In genomic region chr17:48578616-48579560, GRCh38 we compare ENCODE assay signal across 1 cellular context.
A peak's percentile ranks its signal among the peaks of the same experiment; 100 is the strongest.
TF ChIP-seq lines count a peak whose summit lies in the region.

No MANE protein-coding gene starts in this region.

TF ChIP-seq in K562, 482 proteins besides CTCF, POLR2A, EP300 and RAD21 (continued from another document and continues in another):
- peak in 1 of 2 experiments; percentile 32; a peak in 1 of 4 replicates for TF ChIP-seq UBTF (IDR thresholded peaks at IDR 0.05; ENCODE audit: borderline replicate concordance in 1 of 2, low read depth in 2 of 2, low read length in 2 of 2)
- no peak for TF ChIP-seq SMARCA5 (IDR thresholded peaks at IDR 0.05)
- TF ChIP-seq RERE (CRISPR knock-in tag; IDR thresholded peaks at IDR 0.05; ENCODE audit: borderline replicate concordance) = no peak
- no peak for TF ChIP-seq ZNF740 (CRISPR knock-in tag; IDR thresholded peaks at IDR 0.05)
- no peak for TF ChIP-seq ZNF740 (tag; IDR thresholded peaks at IDR 0.05)
- TF ChIP-seq ETS2 (tag; IDR thresholded peaks at IDR 0.05; ENCODE audit: borderline replicate concordance, poor library complexity, severe bottlenecking) = no peak
- TF ChIP-seq RCOR1 (IDR thresholded peaks at IDR 0.05; ENCODE audit: borderline replicate concordance in 1 of 2, low read depth in 2 of 2, low read length in 2 of 2) = no peak
- no peak for TF ChIP-seq NR4A1 (CRISPR knock-in tag; IDR thresholded peaks at IDR 0.05)
- no peak for TF ChIP-seq NR4A1 (tag; IDR thresholded peaks at IDR 0.05)
- no peak for TF ChIP-seq RUNX1 (IDR thresholded peaks at IDR 0.05; ENCODE audit: low read depth)
- TF ChIP-seq AFF1 (IDR thresholded peaks at IDR 0.05; ENCODE audit: low read depth in 1 of 2, partially characterized antibody in 2 of 2) = peak; percentile 36 to 62
- TF ChIP-seq BRF2 (IDR thresholded peaks at IDR 0.05; ENCODE audit: borderline replicate concordance, insufficient read depth, insufficient read length) = no peak
- no peak for TF ChIP-seq CEBPG (CRISPR knock-in tag; IDR thresholded peaks at IDR 0.05)
- no peak for TF ChIP-seq CEBPG (tag; conservative IDR thresholded peaks at IDR 0.05 in 1 of 2, IDR thresholded peaks at IDR 0.05 in 1 of 2)
- TF ChIP-seq RB1 (IDR thresholded peaks at IDR 0.05; ENCODE audit: low read depth) = no peak
- no peak for TF ChIP-seq DMBX1 (CRISPR knock-in tag; IDR thresholded peaks at IDR 0.05; ENCODE audit: borderline replicate concordance)
- TF ChIP-seq DPF2 (IDR thresholded peaks at IDR 0.05) = no peak
- no peak for TF ChIP-seq NCOA2 (IDR thresholded peaks at IDR 0.05; ENCODE audit: partially characterized antibody in 2 of 2)
- TF ChIP-seq SMARCA4 (IDR thresholded peaks at IDR 0.05) = 0 out of 2 replicates have a peak, but pooled peaks have one; percentile 9
- TF ChIP-seq TAF1 (IDR thresholded peaks at IDR 0.05; ENCODE audit: control insufficient read depth, extremely low read depth, insufficient read depth, low read length, severe bottlenecking) = peak; percentile 26
- no peak for TF ChIP-seq ZNF449 (CRISPR knock-in tag; IDR thresholded peaks at IDR 0.05)
- no peak for TF ChIP-seq ZNF274 (IDR thresholded peaks at IDR 0.05; ENCODE audit: borderline replicate concordance, low read depth, low read length)
- no peak; the same call in 1 of the 2 replicates for TF ChIP-seq ZNF395 (CRISPR knock-in tag; IDR thresholded peaks at IDR 0.05)
- TF ChIP-seq PREB (CRISPR knock-in tag; IDR thresholded peaks at IDR 0.05) = no peak
- TF ChIP-seq ZNF134 (CRISPR knock-in tag; conservative IDR thresholded peaks at IDR 0.05) = no peak
- no peak for TF ChIP-seq ARID2 (IDR thresholded peaks at IDR 0.05)
- no peak for TF ChIP-seq FOXP1 (CRISPR knock-in tag; IDR thresholded peaks at IDR 0.05)
- no peak for TF ChIP-seq ZNF551 (CRISPR knock-in tag; IDR thresholded peaks at IDR 0.05)
- no peak for TF ChIP-seq MED1 (CRISPR knock-in tag; IDR thresholded peaks at IDR 0.05; ENCODE audit: borderline replicate concordance)
- TF ChIP-seq ZNF592 (IDR thresholded peaks at IDR 0.05) = no peak
- no peak for TF ChIP-seq CEBPB (tag; IDR thresholded peaks at IDR 0.05)
- TF ChIP-seq XRCC5 (IDR thresholded peaks at IDR 0.05; ENCODE audit: low read depth, low read length) = no peak
- TF ChIP-seq ARID1B (IDR thresholded peaks at IDR 0.05) = no peak; the same call in 1 of the 2 replicates
- TF ChIP-seq MTA2 (IDR thresholded peaks at IDR 0.05; ENCODE audit: low read depth) = no peak
- no peak for TF ChIP-seq PPARD (CRISPR knock-in tag; IDR thresholded peaks at IDR 0.05)
- peak; percentile 55 for TF ChIP-seq SPI1 (IDR thresholded peaks at IDR 0.05; ENCODE audit: borderline replicate concordance, low read depth, low read length)
